17 cellular contexts compared by ENCODE assay signal in the genomic region with DNA sequence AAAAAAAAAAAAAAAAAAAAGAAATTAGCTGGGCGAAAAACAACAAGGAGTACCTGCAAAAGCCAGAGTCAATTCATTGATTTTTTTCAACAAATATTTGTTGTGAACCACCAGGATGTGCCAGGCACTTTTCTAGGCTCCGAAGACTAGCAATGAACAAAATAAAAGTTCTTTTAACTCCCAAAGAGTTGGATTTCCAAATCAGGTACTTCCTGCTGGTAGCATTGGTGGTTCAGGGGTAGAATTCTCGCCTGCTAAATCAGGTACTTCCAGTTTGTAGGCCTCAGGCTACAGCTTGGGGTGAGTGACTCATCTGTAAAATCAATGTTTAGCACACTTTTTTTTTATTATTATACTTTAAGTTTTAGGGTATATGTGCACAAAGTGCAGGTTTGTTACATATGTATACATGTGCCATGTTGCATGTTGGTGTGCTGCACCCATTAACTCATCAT. TPM values are rescaled to one million over a fixed set of nuclear protein-coding genes. Genes with fewer than 3 reads are reported as not detected.
DNase-seq lines count a peak whose midpoint lies in the region; ATAC-seq and TF ChIP-seq lines count a peak whose summit lies in the region.
"Had no signal": no experiment of that assay in that cellular context is flagged by ENCODE, and none has a peak within 500 bp of the region (broad histone marks: within the 10 kb centered on the region; RNA-seq: fewer than 3 reads in every experiment).

No MANE protein-coding gene starts in this region.

- H3K27me3 ChIP-seq in IMR-90 (ENCODE audit: control insufficient read depth, insufficient read depth, low read length), result no peaks in the 10 kb centered on the region
- no peaks in the 10 kb centered on the region for H3K27me3 ChIP-seq in adipocyte (replicated peaks; ENCODE audit: control insufficient read depth, insufficient read depth, low read length)
- H3K27me3 ChIP-seq in thyroid gland, result no peaks in the 10 kb centered on the region
- H3K27me3 ChIP-seq: neutrophil, Peyer's patch, uterus had no signal

- TF ChIP-seq RAD21 in IMR-90 (IDR thresholded peaks at IDR 0.05; ENCODE audit: low read length), result no peak

- H2BK120ac ChIP-seq in IMR-90 (ENCODE audit: low read depth, low read length), result no peak overlapping the region

- TF ChIP-seq POLR2A in IMR-90 (IDR thresholded peaks at IDR 0.05; ENCODE audit: low read depth, low read length) (no peak), thyroid gland (IDR thresholded peaks at IDR 0.05) (no peak)

- H4K91ac ChIP-seq in IMR-90 (ENCODE audit: insufficient read depth, low read depth, low read length), result no peak overlapping the region

- dilution Hi-C loops in IMR-90 (cut with HindIII; ENCODE audit: low sequenced_read_pairs, unreplicated experiment), result no loop called here

- no peak overlapping the region for H2AFZ ChIP-seq in IMR-90 (replicated peaks; ENCODE audit: low read length, poor library complexity)

- H3K79me1 ChIP-seq in IMR-90 (ENCODE audit: low read depth in 1 of 2, low read length in 2 of 2), result peaks cover 13 to 43% of the 10 kb centered on the region in 2 experiments

- H3K9me3 ChIP-seq in IMR-90 (ENCODE audit: control insufficient read depth, insufficient read depth, low read length) (no peaks in the 10 kb centered on the region), adipocyte (ENCODE audit: control insufficient read depth, low read length) (no peaks in the 10 kb centered on the region), thyroid gland (no peaks in the 10 kb centered on the region)
- H3K9me3 ChIP-seq: neutrophil, Peyer's patch, uterus had no signal

- H4K5ac ChIP-seq in IMR-90 (ENCODE audit: low read depth, low read length), result no peak overlapping the region

- no peak overlapping the region for H3K18ac ChIP-seq in IMR-90 (ENCODE audit: low read depth, low read length)

- 0 out of 2 replicates have a peak, but pooled peaks cover 3% of the 10 kb centered on the region for H3K9me1 ChIP-seq in IMR-90 (ENCODE audit: insufficient read depth, low read length)

- no TSS peak for BruUV-seq in IMR-90 (replicated peaks; lab: Mats Ljungman, UMichigan)

- H3K4me1 ChIP-seq in IMR-90 (ENCODE audit: control insufficient read depth, insufficient read depth, low read length) (peaks cover 1% of the 10 kb centered on the region; the same call in 1 of the 2 replicates), adipocyte (ENCODE audit: control insufficient read depth, insufficient read depth, low read length) (peaks cover 7% of the 10 kb centered on the region), thyroid gland (peaks cover 9 to 19% of the 10 kb centered on the region in 2 donors)
- H3K4me1 ChIP-seq: uterus had no signal

- no CpG with 5 or more reads among the region's 3 CpGs for WGBS in IMR-90 (ENCODE audit: extremely low coverage in 2 of 2, insufficient read length in 1 of 2), 2 experiments
- WGBS in thyroid gland, 2 donors, result 94 to 95% methylated on average over 3 of the region's 3 CpGs

- H3K23ac ChIP-seq in IMR-90 (ENCODE audit: low read depth, low read length), result no peak overlapping the region

- no peak overlapping the region for H3K56ac ChIP-seq in IMR-90 (ENCODE audit: extremely low read depth, insufficient read depth, low read length)

- POLR2A ChIA-PET in IMR-90 (lab: Charles Lee; ENCODE audit: unreplicated experiment), result no interaction called here

- H3K36me3 ChIP-seq in IMR-90 (ENCODE audit: control insufficient read depth, insufficient read depth, low read length), result peaks cover 4% of the 10 kb centered on the region
- H3K36me3 ChIP-seq in adipocyte (ENCODE audit: control insufficient read depth, insufficient read depth, low read length, severe bottlenecking), result peaks cover 32% of the 10 kb centered on the region
- H3K36me3 ChIP-seq in thyroid gland, result peaks cover 0 to 4% of the 10 kb centered on the region in 2 donors
- H3K36me3 ChIP-seq: neutrophil, uterus had no signal

- H3K14ac ChIP-seq in IMR-90 (replicated peaks; ENCODE audit: low read depth, low read length), result no peak overlapping the region

- no peak overlapping the region for H2AK9ac ChIP-seq in IMR-90 (replicated peaks; ENCODE audit: low read depth, low read length, poor library complexity)

- H3K27ac ChIP-seq in IMR-90 (ENCODE audit: insufficient read depth, low read length), result no peak overlapping the region
- H3K27ac ChIP-seq in thyroid gland, result no peak overlapping the region
- H3K27ac ChIP-seq: neutrophil had no signal

- no peak for ATAC-seq in IMR-90 (ENCODE audit: low read depth)
- peak; percentile 75 for ATAC-seq in left lobe of liver
- ATAC-seq: stimulated activated memory B cell treated with anti-CD40 and anti-IgM and Interleukin-4, amounts not matched to agents 10 μg/mL and 1 μg/mL and 100 μg/mL, for 72 hours had no signal

- H3K4me3 ChIP-seq in IMR-90 (ENCODE audit: insufficient read depth, low read depth, low read length) (no peak overlapping the region), adipocyte (ENCODE audit: low read length) (no peak overlapping the region), thyroid gland (replicated peaks in 1 of 3) (no peak overlapping the region)
- H3K4me3 ChIP-seq: Peyer's patch, uterus had no signal

- DNase-seq in Daoy (ENCODE audit: low read depth) (peak; percentile 21), IMR-90 (peak; percentile 35), adipocyte (ENCODE audit: low read depth) (peak; percentile 9), left lobe of liver (ENCODE audit: low spot score) (no peak), thyroid gland (no peak), T1000 (lab: John Stamatoyannopoulos, UW) (no peak), NCI-H187 treated with DMSO at 0.1 percent for 48 hours (lab: John Stamatoyannopoulos, UW) (no peak), DMS 273 (lab: John Stamatoyannopoulos, UW; ENCODE audit: unreplicated experiment) (no peak)
- DNase-seq: activated CD4-positive, CD25-positive, alpha-beta regulatory T cell; effector memory CD8-positive, alpha-beta T cell; NCI-H1048; NCI-H345; Peyer's patch; T-helper 1 cell; uterus had no signal

- no peak overlapping the region for H3K4ac ChIP-seq in IMR-90 (ENCODE audit: low read depth, low read length)

- H2BK15ac ChIP-seq in IMR-90 (ENCODE audit: low read depth, low read length), result no peak overlapping the region

- no peak overlapping the region for H2BK5ac ChIP-seq in IMR-90 (ENCODE audit: low read depth, low read length, poor library complexity, severe bottlenecking)

- in situ Hi-C loops in IMR-90 (cut with MboI; ENCODE audit: low sequenced_read_pairs), result no loop called here

- intact Hi-C loops in IMR-90 (cut with micrococcal nuclease) (loop anchor here (5.0 kb wide), 1 partner anchor 320 kb away; no protein-coding TSS in a partner anchor), thyroid gland (cut with DNase I) (loop anchor here (2.0 kb wide), 1 partner anchor 140 kb away; no protein-coding TSS in a partner anchor)

- CTCF ChIA-PET in IMR-90 (lab: Yijun Ruan, JAX), result interaction anchor here (0.9 to 4.5 kb wide), 4 partner anchors 9 to 143 kb away, joined by 3 to 61 read pairs (median 6); no protein-coding TSS in a partner anchor

- H3K9ac ChIP-seq in IMR-90 (ENCODE audit: low read depth, low read length) (no peak overlapping the region), adipocyte (ENCODE audit: low read length) (no peak overlapping the region)

- H2AK5ac ChIP-seq in IMR-90 (ENCODE audit: low read depth, low read length), result no peak overlapping the region

- no peak overlapping the region for H3K4me2 ChIP-seq in IMR-90 (ENCODE audit: low read depth, low read length)

- no peak overlapping the region; a peak in 1 of 4 replicates for H4K8ac ChIP-seq in IMR-90 (ENCODE audit: low read depth in 2 of 2, low read length in 2 of 2)

- TF ChIP-seq CTCF in IMR-90 (conservative IDR thresholded peaks at IDR 0.05; ENCODE audit: low read depth, low read length), result no peak
- no peak for TF ChIP-seq CTCF in thyroid gland (IDR thresholded peaks at IDR 0.05)

- H2BK20ac ChIP-seq in IMR-90 (ENCODE audit: low read depth, low read length), result no peak overlapping the region

- H4K20me1 ChIP-seq in IMR-90 (ENCODE audit: insufficient read depth, low read length), result peaks cover 18% of the 10 kb centered on the region

TF ChIP-seq in IMR-90, 13 proteins besides CTCF, POLR2A, EP300 and RAD21 (continues in another document):
- no peak for TF ChIP-seq USF2 (IDR thresholded peaks at IDR 0.05; ENCODE audit: low read depth, low read length)
- TF ChIP-seq ELK1 (IDR thresholded peaks at IDR 0.05; ENCODE audit: borderline replicate concordance, low read depth, low read length), result no peak
- TF ChIP-seq MAFK (IDR thresholded peaks at IDR 0.05; ENCODE audit: low read depth, low read length), result no peak
- TF ChIP-seq NFE2L2 (IDR thresholded peaks at IDR 0.05; ENCODE audit: low read depth, low read length), result no peak
- no peak for TF ChIP-seq RCOR1 (IDR thresholded peaks at IDR 0.05; ENCODE audit: insufficient replicate concordance, low read length)
- no peak for TF ChIP-seq FOS (IDR thresholded peaks at IDR 0.05; ENCODE audit: low read depth, low read length)

RNA-seq across cellular contexts. Expression of gene PPA1, which starts 10.9 kb away (rescaled TPM):
- total RNA-seq in Daoy (2014; rRNA removed; shearing (Covaris generic)), result 225 and 310 TPM in 2 replicates
- total RNA-seq in IMR-90 (2012; rRNA removed), result 102 and 211 TPM in 2 replicates
- polyA plus RNA-seq in IMR-90 (2012; rRNA removed), result 69.4 and 78.6 TPM in 2 replicates
- polyA plus RNA-seq in IMR-90 (2012; cell fraction: cytosol; rRNA removed), result 32.2 and 54.5 TPM in 2 replicates
- polyA plus RNA-seq in IMR-90 (2012; cell fraction: nucleus; rRNA removed; ENCODE audit: low replicate concordance), result 15.3 and 36.3 TPM in 2 replicates
- 59.1 TPM for total RNA-seq in left lobe of liver
- total RNA-seq in thyroid gland, result 100 to 1,000 TPM; 151 to 209 (median 185) TPM

RNA-seq across cellular contexts. Expression of gene SAR1A, which starts 52.1 kb away (rescaled TPM):
- 59.2 and 77.9 TPM in 2 replicates for total RNA-seq in Daoy (2014; rRNA removed; shearing (Covaris generic))
- 161 and 272 TPM in 2 replicates for total RNA-seq in IMR-90 (2012; rRNA removed)
- 45.8 and 56.9 TPM in 2 replicates for polyA plus RNA-seq in IMR-90 (2012; rRNA removed)
- polyA plus RNA-seq in IMR-90 (2012; cell fraction: cytosol; rRNA removed), result 11.8 and 25.4 TPM in 2 replicates
- polyA plus RNA-seq in IMR-90 (2012; cell fraction: nucleus; rRNA removed; ENCODE audit: low replicate concordance), result 11.6 and 90.2 TPM in 2 replicates
- 56.3 TPM for total RNA-seq in left lobe of liver
- total RNA-seq in thyroid gland, result 100 to 1,000 TPM in 3 of 4 donors, 10 to 100 TPM in 1; 99.6 to 125 (median 103) TPM

Comparison
In these comparisons a context has a peak if more than half of its experiments do, and no peak if none do; other contexts are left out.
1. DNase-seq: peak in Daoy (single experiment), IMR-90 (single experiment) and adipocyte (single experiment); none in left lobe of liver (single experiment), thyroid gland (0 of 2), T1000 (single experiment), NCI-H187 treated with DMSO at 0.1 percent for 48 hours (single experiment) and DMS 273 (single experiment).